1 cellular context compared by ENCODE assay signal in genomic region chr22:38461057-38461413, GRCh38.
TF ChIP-seq lines count a peak whose summit lies in the region.

No MANE protein-coding gene starts in this region.

TF ChIP-seq in IMR-90, 13 proteins besides CTCF, POLR2A, EP300 and RAD21 (continued from another document):
- TF ChIP-seq ELK1 (IDR thresholded peaks at IDR 0.05; ENCODE audit: borderline replicate concordance, low read depth, low read length) (no peak), FOS (IDR thresholded peaks at IDR 0.05; ENCODE audit: low read depth, low read length) (no peak), CEBPB (IDR thresholded peaks at IDR 0.05; ENCODE audit: low read depth, low read length) (no peak), USF2 (IDR thresholded peaks at IDR 0.05; ENCODE audit: low read depth, low read length) (no peak), CHD1 (IDR thresholded peaks at IDR 0.05; ENCODE audit: low read depth, low read length) (no peak), BHLHE40 (IDR thresholded peaks at IDR 0.05; ENCODE audit: low read depth, low read length) (no peak), MAFK (IDR thresholded peaks at IDR 0.05; ENCODE audit: low read depth, low read length) (no peak), RCOR1 (IDR thresholded peaks at IDR 0.05; ENCODE audit: insufficient replicate concordance, low read length) (no peak), NFE2L2 (IDR thresholded peaks at IDR 0.05; ENCODE audit: low read depth, low read length) (no peak)
